ENCODE assay signal across 9 cellular contexts in genomic region chr14:46490150-46490769, GRCh38.
DNase-seq lines count a peak whose midpoint lies in the region; ATAC-seq and TF ChIP-seq lines count a peak whose summit lies in the region.
"Had no signal": no experiment of that assay in that cellular context is flagged by ENCODE, and none has a peak within 500 bp of the region (broad histone marks: within the 10 kb centered on the region; RNA-seq: fewer than 3 reads in every experiment).

No MANE protein-coding gene starts in this region.

- no peaks in the 10 kb centered on the region for H3K9me2 ChIP-seq in SK-N-SH

- peak; percentile 42 for TF ChIP-seq CTCF in SK-N-SH (IDR thresholded peaks at IDR 0.05)
- no peak for TF ChIP-seq CTCF in CD8-positive, alpha-beta T cell (IDR thresholded peaks at IDR 0.05)

- no peaks in the 10 kb centered on the region for H3K9me3 ChIP-seq in SK-N-SH
- H3K9me3 ChIP-seq in CD8-positive, alpha-beta T cell (ENCODE audit: low read length) = no peaks in the 10 kb centered on the region

- H3K9ac ChIP-seq in SK-N-SH = no peak overlapping the region

- TF ChIP-seq EP300 in SK-N-SH (IDR thresholded peaks at IDR 0.05; ENCODE audit: borderline replicate concordance in 1 of 2, low read depth in 1 of 2, low read length in 1 of 2) = no peak

- 0% methylated on average over 2 of the region's 2 CpGs for WGBS in SK-N-SH (ENCODE audit: low lambda C conversion rate)

- no peaks in the 10 kb centered on the region for H3K36me3 ChIP-seq in SK-N-SH (replicated peaks in 1 of 2; ENCODE audit: control insufficient read depth in 1 of 2, insufficient read depth in 2 of 2, low read length in 1 of 2)
- no peaks in the 10 kb centered on the region for H3K36me3 ChIP-seq in CD8-positive, alpha-beta T cell (ENCODE audit: insufficient read depth, low read length)

- intact Hi-C loops in CD8-positive, alpha-beta T cell (cut with DNase I, micrococcal nuclease) = no loop called here

- no peaks in the 10 kb centered on the region for H4K20me1 ChIP-seq in SK-N-SH (ENCODE audit: insufficient read depth)

- H3K27me3 ChIP-seq in SK-N-SH (ENCODE audit: insufficient read depth) = no peaks in the 10 kb centered on the region
- no peaks in the 10 kb centered on the region for H3K27me3 ChIP-seq in CD8-positive, alpha-beta T cell (ENCODE audit: insufficient read depth, low read length)

- H3K27ac ChIP-seq in SK-N-SH (ENCODE audit: low read depth in 2 of 2, low read length in 1 of 2) = no peak overlapping the region
- H3K27ac ChIP-seq in CD8-positive, alpha-beta T cell (ENCODE audit: low read depth, low read length) = no peak overlapping the region

- POLR2A ChIA-PET in SK-N-SH (lab: Yijun Ruan, JAX) = no interaction called here
- POLR2A ChIA-PET in CD8-positive, alpha-beta T cell (lab: Charles Lee) = no interaction called here

- H3K4me1 ChIP-seq in SK-N-SH (ENCODE audit: control insufficient read depth in 1 of 2, insufficient read depth in 2 of 2, low read depth in 1 of 2, low read length in 1 of 2) = no peaks in the 10 kb centered on the region
- no peaks in the 10 kb centered on the region for H3K4me1 ChIP-seq in CD8-positive, alpha-beta T cell (ENCODE audit: insufficient read depth, low read length)

- H3K36me3 Mint-ChIP-seq in CD8-positive, alpha-beta T cell = no peaks in the 10 kb centered on the region
- H3K36me3 Mint-ChIP-seq in activated T-cell treated with anti-CD3 and anti-CD28 coated beads, Interleukin-2, amount 50 U/mL, for 4 hours (ENCODE audit: insufficient read depth) = no peaks in the 10 kb centered on the region

- H3K4me2 ChIP-seq in SK-N-SH = no peak overlapping the region

- H3K4me3 ChIP-seq in SK-N-SH (ENCODE audit: low read depth in 2 of 2, low read length in 1 of 2) = peak overlapping the region in 1 of 2 experiments; percentile 44; a peak in 1 of 4 replicates
- H3K4me3 ChIP-seq in CD8-positive, alpha-beta T cell (ENCODE audit: low read depth, low read length) = no peak overlapping the region

- no peak overlapping the region for H3K27ac Mint-ChIP-seq in CD8-positive, alpha-beta T cell
- H3K27ac Mint-ChIP-seq: nephron had no signal

- H3K4me3 Mint-ChIP-seq in CD8-positive, alpha-beta T cell = no peak overlapping the region
- H3K4me3 Mint-ChIP-seq in activated T-cell treated with anti-CD3 and anti-CD28 coated beads, Interleukin-2, amount 50 U/mL, for 4 hours = no peak overlapping the region
- H3K4me3 Mint-ChIP-seq: nephron had no signal

- no peak for TF ChIP-seq RAD21 in SK-N-SH (IDR thresholded peaks at IDR 0.05; ENCODE audit: low read length)

- peaks cover 14% of the 10 kb centered on the region for H3K9me3 Mint-ChIP-seq in CD8-positive, alpha-beta T cell
- H3K9me3 Mint-ChIP-seq in activated T-cell treated with anti-CD3 and anti-CD28 coated beads, Interleukin-2, amount 50 U/mL, for 4 hours = peaks cover 20% of the 10 kb centered on the region
- H3K9me3 Mint-ChIP-seq: nephron had no signal

- H3K4me1 Mint-ChIP-seq in CD8-positive, alpha-beta T cell (ENCODE audit: low read depth) = no peaks in the 10 kb centered on the region
- H3K4me1 Mint-ChIP-seq in activated T-cell treated with anti-CD3 and anti-CD28 coated beads, Interleukin-2, amount 50 U/mL, for 4 hours (ENCODE audit: low read depth) = no peaks in the 10 kb centered on the region
- H3K4me1 Mint-ChIP-seq: nephron had no signal

- H3F3A ChIP-seq in SK-N-SH (replicated peaks; ENCODE audit: insufficient read depth) = no peaks in the 10 kb centered on the region

- ATAC-seq in SK-N-SH treated with all-trans-retinoic acid at 6 μM for 48 hours = no peak
- peak; percentile 95 for ATAC-seq in HG02840 (IDR thresholded peaks at IDR 0.05; ENCODE audit: low FRiP score, unreplicated experiment)
- no peak for ATAC-seq in CD8-positive, alpha-beta T cell
- no peak for ATAC-seq in activated T-cell treated with anti-CD3 and anti-CD28 coated beads, Interleukin-2, amount 50 U/mL, for 4 hours

- CTCF ChIA-PET in SK-N-SH (lab: Yijun Ruan, JAX) = no interaction called here
- CTCF ChIA-PET in CD8-positive, alpha-beta T cell (lab: Charles Lee) = no interaction called here

- no peaks in the 10 kb centered on the region for H3K79me2 ChIP-seq in SK-N-SH (ENCODE audit: insufficient read depth)

- no peak for DNase-seq in SK-N-SH
- peak; percentile 50 for DNase-seq in NCI-H69 (lab: John Stamatoyannopoulos, UW)
- DNase-seq in kidney tubule cell (ENCODE audit: low spot score) = peak; percentile 20
- no peak for DNase-seq in NCI-H128 (lab: John Stamatoyannopoulos, UW; ENCODE audit: unreplicated experiment)
- DNase-seq in CD8-positive, alpha-beta T cell = no peak
- DNase-seq in activated T-cell treated with anti-CD3 and anti-CD28 coated beads, Interleukin-2, amount 50 U/mL, for 4 hours = no peak

- no peak overlapping the region for H2AFZ ChIP-seq in SK-N-SH (ENCODE audit: low read depth)

- H3K27me3 Mint-ChIP-seq in CD8-positive, alpha-beta T cell (ENCODE audit: low read depth) = no peaks in the 10 kb centered on the region
- H3K27me3 Mint-ChIP-seq in activated T-cell treated with anti-CD3 and anti-CD28 coated beads, Interleukin-2, amount 50 U/mL, for 4 hours (ENCODE audit: low read depth) = no peaks in the 10 kb centered on the region

TF ChIP-seq in SK-N-SH, 30 proteins besides CTCF, POLR2A, EP300 and RAD21 (continues in another document):
- no peak for TF ChIP-seq TEAD4 (IDR thresholded peaks at IDR 0.05; ENCODE audit: borderline replicate concordance, insufficient read depth)
- TF ChIP-seq JUND (IDR thresholded peaks at IDR 0.05) = no peak
- no peak for TF ChIP-seq MAX (IDR thresholded peaks at IDR 0.05; ENCODE audit: low read depth)
- no peak for TF ChIP-seq ZBTB33 (IDR thresholded peaks at IDR 0.05; ENCODE audit: borderline replicate concordance, low read depth)
- no peak for TF ChIP-seq CHD2 (IDR thresholded peaks at IDR 0.05; ENCODE audit: low read length, partially characterized antibody)
- no peak for TF ChIP-seq SMC3 (IDR thresholded peaks at IDR 0.05; ENCODE audit: low read depth, low read length)
- no peak for TF ChIP-seq FOXJ3 (CRISPR knock-in tag; IDR thresholded peaks at IDR 0.05)
- no peak for TF ChIP-seq RCOR1 (IDR thresholded peaks at IDR 0.05; ENCODE audit: low read length)
- TF ChIP-seq POLR2AphosphoS5 (IDR thresholded peaks at IDR 0.05; ENCODE audit: low read depth, low read length) = no peak
- TF ChIP-seq NFIC (IDR thresholded peaks at IDR 0.05; ENCODE audit: borderline replicate concordance) = no peak
- TF ChIP-seq YY1 (IDR thresholded peaks at IDR 0.05; ENCODE audit: low read depth) = no peak
- TF ChIP-seq MXI1 (IDR thresholded peaks at IDR 0.05; ENCODE audit: low read depth, low read length) = no peak

TF ChIP-seq in SK-N-SH treated with all-trans-retinoic acid at 6 μM for 48 hours, 23 proteins besides CTCF, POLR2A, EP300 and RAD21:
- TF ChIP-seq ZNF70 (CRISPR knock-in tag; IDR thresholded peaks at IDR 0.05) = no peak
- no peak for TF ChIP-seq OSR1 (CRISPR knock-in tag; IDR thresholded peaks at IDR 0.05)
- TF ChIP-seq TCF4 (CRISPR knock-in tag; IDR thresholded peaks at IDR 0.05; ENCODE audit: borderline replicate concordance) = no peak
- TF ChIP-seq ZFP3 (CRISPR knock-in tag; IDR thresholded peaks at IDR 0.05) = no peak
- no peak for TF ChIP-seq CSDC2 (CRISPR knock-in tag; IDR thresholded peaks at IDR 0.05)
- TF ChIP-seq ISL1 (CRISPR knock-in tag; IDR thresholded peaks at IDR 0.05) = no peak

Comparison
In these comparisons a context has a peak if more than half of its experiments do, and no peak if none do; other contexts are left out.
1. DNase-seq: peak in NCI-H69 (single experiment) and kidney tubule cell (single experiment); none in SK-N-SH (single experiment), NCI-H128 (single experiment), CD8-positive, alpha-beta T cell (0 of 7) and activated T-cell treated with anti-CD3 and anti-CD28 coated beads, Interleukin-2, amount 50 U/mL, for 4 hours (single experiment).